Comparison of ENCODE assay signal across 10 cellular contexts in the genomic region with DNA sequence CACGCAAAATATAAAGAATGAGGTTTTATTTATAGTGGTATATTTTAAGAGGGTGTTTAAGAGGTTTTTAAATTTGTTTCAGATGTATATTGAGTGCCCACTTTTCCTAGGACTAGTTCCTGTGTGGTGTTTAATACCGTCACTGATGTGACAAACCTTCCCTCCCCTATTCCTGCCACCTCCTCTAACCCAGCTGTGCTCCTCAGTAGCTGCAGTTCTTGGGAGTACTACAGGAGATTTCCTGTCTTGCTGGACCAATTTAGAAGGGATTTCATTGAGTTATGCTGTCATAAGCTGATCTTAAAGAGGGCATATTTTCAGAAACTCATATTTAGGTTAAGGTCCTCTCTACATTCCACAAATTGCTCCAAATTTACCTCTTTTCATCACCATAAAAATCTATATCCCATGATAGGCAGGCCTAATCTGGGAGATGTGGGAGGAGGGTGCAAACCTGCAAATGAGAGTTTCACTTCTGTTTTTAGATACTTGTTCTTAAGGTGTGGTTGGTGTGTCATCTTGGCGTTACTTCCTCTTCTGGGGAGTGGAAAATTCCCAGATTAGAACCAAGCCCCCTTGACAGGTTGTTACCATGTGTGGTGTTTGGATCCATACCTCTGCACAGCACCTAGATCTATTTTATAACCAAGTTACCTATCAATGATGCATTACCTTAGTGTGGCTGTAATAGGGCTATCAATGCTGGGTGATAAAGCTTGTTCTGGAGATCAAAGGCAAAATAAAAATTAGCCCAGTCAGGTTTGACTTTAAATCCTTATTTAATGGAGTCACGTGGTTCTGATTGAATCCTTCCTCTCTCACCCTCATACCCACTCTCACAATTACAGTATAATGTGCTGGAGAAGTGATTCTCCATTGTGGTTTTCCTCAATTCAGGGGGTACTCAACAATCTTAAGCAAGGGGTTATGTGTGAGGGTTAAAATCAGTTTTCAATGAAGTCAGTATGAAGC.
A peak's percentile ranks its signal among the peaks of the same experiment; 100 is the strongest.
DNase-seq lines count a peak whose midpoint lies in the region; ATAC-seq and TF ChIP-seq lines count a peak whose summit lies in the region.
"Had no signal": no experiment of that assay in that cellular context is flagged by ENCODE, and none has a peak within 500 bp of the region (broad histone marks: within the 10 kb centered on the region; RNA-seq: fewer than 3 reads in every experiment).

No MANE protein-coding gene starts in this region.

- TF ChIP-seq CTCF in GM12865 (IDR thresholded peaks at IDR 0.05; ENCODE audit: insufficient read depth, low read depth, low read length, missing control alignments): no peak
- no peak for TF ChIP-seq CTCF in GM20000 (IDR thresholded peaks at IDR 0.05; ENCODE audit: extremely low read depth, missing control alignments)
- no peak for TF ChIP-seq CTCF in SU-DHL-6 (IDR thresholded peaks at IDR 0.05; ENCODE audit: insufficient read depth, low read length, poor library complexity, severe bottlenecking)
- TF ChIP-seq CTCF in sigmoid colon (IDR thresholded peaks at IDR 0.05): no peak

- peak overlapping the region; percentile 60 for H3K4me2 ChIP-seq in SU-DHL-6 (ENCODE audit: low read depth, low read length, poor library complexity, severe bottlenecking)

- H3K9me2 ChIP-seq in SU-DHL-6 (replicated peaks; ENCODE audit: insufficient read depth, low read length): no peaks in the 10 kb centered on the region

- TF ChIP-seq POLR2A in sigmoid colon (IDR thresholded peaks at IDR 0.05): no peak

- H3K9ac ChIP-seq in SU-DHL-6 (ENCODE audit: low read length): peak overlapping the region; percentile 27

- H3K9me3 ChIP-seq in SU-DHL-6 (ENCODE audit: insufficient read depth, low read length) (peaks cover 10% of the 10 kb centered on the region; the same call in 1 of the 2 replicates), sigmoid colon (no peaks in the 10 kb centered on the region)

- H3K4me1 ChIP-seq in sigmoid colon: no peaks in the 10 kb centered on the region

- H3K4me3 ChIP-seq in GM12865 (ENCODE audit: low read depth, low read length) (peak overlapping the region; percentile 24; the same call in 1 of the 2 replicates), SU-DHL-6 (ENCODE audit: insufficient read depth, low read length, poor library complexity, severe bottlenecking) (peak overlapping the region; percentile 22), sigmoid colon (no peak overlapping the region)

- DNase-seq in GM12865 (ENCODE audit: low read depth) (peak; percentile 83), GM20000 (ENCODE audit: low spot score) (peak; percentile 57), OCI-M2 (lab: John Stamatoyannopoulos, UW; ENCODE audit: unreplicated experiment) (no peak), sigmoid colon (no peak), HT-29 (ENCODE audit: low spot score) (no peak), GM03348 (ENCODE audit: low spot score) (no peak)
- DNase-seq: mammary epithelial cell; stimulated activated CD4-positive, alpha-beta T cell treated with anti-CD3 and anti-CD28 coated beads, Interleukin-2, amount 100 ng/mL, for 48 hours had no signal

- H3F3A ChIP-seq in SU-DHL-6 (ENCODE audit: insufficient read depth): peaks cover 37% of the 10 kb centered on the region

- intact Hi-C loops in sigmoid colon (cut with DNase I): no loop called here

- H3K27ac ChIP-seq in SU-DHL-6 (ENCODE audit: low read depth, low read length) (peak overlapping the region; percentile 78), sigmoid colon (no peak overlapping the region)

- H2AFZ ChIP-seq in SU-DHL-6 (ENCODE audit: low read depth, low read length, severe bottlenecking): no peak overlapping the region

- no peaks in the 10 kb centered on the region for H4K20me1 ChIP-seq in SU-DHL-6 (ENCODE audit: low read depth, low read length)

- ATAC-seq in HG03159 (IDR thresholded peaks at IDR 0.05; ENCODE audit: unreplicated experiment): peak; percentile 95

- no peaks in the 10 kb centered on the region for H3K27me3 ChIP-seq in SU-DHL-6 (ENCODE audit: low read length)
- H3K27me3 ChIP-seq in sigmoid colon: no peaks in the 10 kb centered on the region

- no peak for TF ChIP-seq EP300 in sigmoid colon (IDR thresholded peaks at IDR 0.05)

- H3K36me3 ChIP-seq in SU-DHL-6 (ENCODE audit: low read length) (peaks cover 58% of the 10 kb centered on the region), sigmoid colon (peaks cover 0 to 7% (median 0%) of the 10 kb centered on the region in 4 donors)

- 54 to 59% methylated on average over 4 of the region's 4 CpGs for WGBS in sigmoid colon, 2 donors

- peaks cover 100% of the 10 kb centered on the region for H3K79me2 ChIP-seq in SU-DHL-6 (ENCODE audit: insufficient read depth, low read length)

Comparison
In these comparisons a context has a peak if more than half of its experiments do, and no peak if none do; other contexts are left out.
1. DNase-seq: peak in GM12865 (single experiment) and GM20000 (single experiment); none in OCI-M2 (single experiment), sigmoid colon (single experiment), HT-29 (single experiment) and GM03348 (single experiment).
2. H3K4me3 ChIP-seq: peak in GM12865 (single experiment) and SU-DHL-6 (single experiment); none in sigmoid colon (0 of 4).